In the genomic region with DNA sequence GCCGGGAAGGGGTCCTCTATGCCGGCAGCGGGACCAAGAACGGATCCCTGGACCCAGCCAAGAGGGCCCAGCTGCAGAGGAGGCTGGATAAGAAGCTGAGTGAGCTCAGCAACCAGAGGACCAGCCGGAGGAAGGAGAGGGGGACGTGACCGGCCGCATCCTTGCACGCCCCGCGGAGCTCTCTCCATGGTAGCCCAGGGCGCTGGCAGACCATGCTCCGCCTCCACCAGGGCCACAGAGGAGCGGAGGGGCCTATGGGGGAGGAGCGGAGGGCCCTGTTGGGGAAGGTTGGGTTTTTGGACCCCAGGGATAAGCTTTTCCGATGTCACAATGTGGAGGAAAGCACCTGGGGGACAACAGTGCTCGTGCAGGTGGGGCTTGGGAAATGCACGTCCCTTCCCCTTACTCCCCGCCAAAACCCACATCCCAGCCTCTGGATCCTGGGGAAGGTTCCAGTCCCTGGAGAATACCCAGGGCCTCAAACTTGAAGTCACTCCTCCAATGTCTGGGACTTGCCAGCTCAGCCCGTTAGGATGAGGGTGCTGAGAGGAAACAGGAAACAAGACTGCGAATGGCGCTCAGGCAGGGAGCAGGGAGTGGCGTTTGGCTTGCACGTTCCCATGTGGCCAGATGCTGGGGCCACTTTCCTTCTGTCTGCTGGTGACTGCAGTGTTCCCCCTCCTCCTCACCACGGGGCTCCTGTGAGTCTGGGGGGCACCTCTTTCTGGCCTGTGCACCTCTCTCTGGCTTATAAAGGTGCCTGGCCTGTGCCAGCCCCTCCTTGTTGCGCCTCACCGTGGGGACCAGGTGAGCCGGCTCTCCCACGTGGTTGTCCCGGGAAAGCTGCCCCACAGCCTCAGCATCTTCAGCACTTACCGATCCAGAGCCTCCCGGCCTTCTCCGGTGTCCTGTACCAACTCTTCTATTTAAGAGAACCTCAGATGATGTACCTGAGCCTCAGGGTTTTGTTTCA, we compare ENCODE assay signal across 20 cellular contexts. TPM values are rescaled to one million over a fixed set of nuclear protein-coding genes. Genes with fewer than 3 reads are reported as not detected.
"Had no signal": no experiment of that assay in that cellular context is flagged by ENCODE, and none has a peak within 500 bp of the region (broad histone marks: within the 10 kb centered on the region; RNA-seq: fewer than 3 reads in every experiment).

No MANE protein-coding gene starts in this region.

- H3K4me3 Mint-ChIP-seq: activated CD4-positive, alpha-beta memory T cell treated with anti-CD3 and anti-CD28 coated beads, Interleukin-2, amount 10 ng/mL, durations not matched to agents 7 days and 5 days; activated CD4-positive, alpha-beta T cell treated with anti-CD3 and anti-CD28 coated beads for 36 hours; nephron; stimulated activated naive CD8-positive, alpha-beta T cell treated with anti-CD3 and anti-CD28 coated beads, Interleukin-15, Interleukin-2, amounts not matched to agents 100 ng/mL and 50 ng/mL, for 24 hours had no signal

- ATAC-seq: activated CD4-positive, alpha-beta T cell treated with anti-CD3 and anti-CD28 coated beads for 36 hours; gastrocnemius medialis; psoas muscle; sciatic nerve had no signal

- H3K4me3 ChIP-seq: gastrocnemius medialis, lung, psoas muscle, uterus had no signal

- H3K36me3 ChIP-seq: uterus had no signal

- H3K4me1 Mint-ChIP-seq: activated CD4-positive, alpha-beta memory T cell treated with anti-CD3 and anti-CD28 coated beads, Interleukin-2, amount 10 ng/mL, durations not matched to agents 7 days and 5 days; activated CD4-positive, alpha-beta T cell treated with anti-CD3 and anti-CD28 coated beads for 36 hours had no signal

- H3K27me3 ChIP-seq: gastrocnemius medialis, uterus had no signal

- H3K27me3 Mint-ChIP-seq: activated CD4-positive, alpha-beta memory T cell treated with anti-CD3 and anti-CD28 coated beads, Interleukin-2, amount 10 ng/mL, durations not matched to agents 7 days and 5 days; activated CD4-positive, alpha-beta T cell treated with anti-CD3 and anti-CD28 coated beads for 36 hours; stimulated activated naive CD8-positive, alpha-beta T cell treated with anti-CD3 and anti-CD28 coated beads, Interleukin-15, Interleukin-2, amounts not matched to agents 100 ng/mL and 50 ng/mL, for 24 hours had no signal

- H3K9me3 Mint-ChIP-seq: activated CD4-positive, alpha-beta memory T cell treated with anti-CD3 and anti-CD28 coated beads, Interleukin-2, amount 10 ng/mL, durations not matched to agents 7 days and 5 days; nephron; stimulated activated naive CD8-positive, alpha-beta T cell treated with anti-CD3 and anti-CD28 coated beads, Interleukin-15, Interleukin-2, amounts not matched to agents 100 ng/mL and 50 ng/mL, for 24 hours had no signal

- DNase-seq: activated CD4-positive, alpha-beta memory T cell treated with anti-CD3 and anti-CD28 coated beads, Interleukin-2, amount 10 ng/mL, durations not matched to agents 7 days and 5 days; activated CD4-positive, alpha-beta T cell treated with anti-CD3 and anti-CD28 coated beads for 36 hours; activated T-cell treated with anti-CD3 and anti-CD28 coated beads, Interleukin-2, amount 50 U/mL, for 48 hours; effector CD4-positive, alpha-beta T cell; gastrocnemius medialis; hippocampal formation; kidney glomerular epithelial cell; psoas muscle; stimulated activated CD4-positive, alpha-beta T cell treated with anti-CD3 and anti-CD28 coated beads, Interleukin-12 subunit alpha, Interleukin-12 subunit beta, amount 100 ng/mL, for 4 hours; stimulated activated CD4-positive, alpha-beta T cell treated with anti-CD3 and anti-CD28 coated beads, Interleukin-4, amount 100 ng/mL, for 24 hours; T1000; uterus; WERI-Rb-1 had no signal

- H3K9me3 ChIP-seq: gastrocnemius medialis, psoas muscle, uterus had no signal

- H3K4me1 ChIP-seq: gastrocnemius medialis, psoas muscle had no signal

- H3K27ac Mint-ChIP-seq: activated CD4-positive, alpha-beta memory T cell treated with anti-CD3 and anti-CD28 coated beads, Interleukin-2, amount 10 ng/mL, durations not matched to agents 7 days and 5 days; activated CD4-positive, alpha-beta T cell treated with anti-CD3 and anti-CD28 coated beads for 36 hours; nephron; stimulated activated naive CD8-positive, alpha-beta T cell treated with anti-CD3 and anti-CD28 coated beads, Interleukin-15, Interleukin-2, amounts not matched to agents 100 ng/mL and 50 ng/mL, for 24 hours had no signal

- H3K27ac ChIP-seq: gastrocnemius medialis, psoas muscle, WERI-Rb-1 had no signal

RNA-seq across cellular contexts. Expression of gene MRGPRD, which starts 40.9 kb away (rescaled TPM):
- total RNA-seq: activated CD4-positive, alpha-beta memory T cell treated with anti-CD3 and anti-CD28 coated beads, Interleukin-2, amount 10 ng/mL, durations not matched to agents 7 days and 5 days; activated CD4-positive, alpha-beta T cell treated with anti-CD3 and anti-CD28 coated beads for 36 hours; endothelial cell of umbilical vein; gastrocnemius medialis; lung; omental fat pad; psoas muscle; sciatic nerve had no signal
- polyA plus RNA-seq: aorta, endothelial cell of umbilical vein, lung, psoas muscle had no signal
